ENCODE assay signal across 9 cellular contexts in the genomic region with DNA sequence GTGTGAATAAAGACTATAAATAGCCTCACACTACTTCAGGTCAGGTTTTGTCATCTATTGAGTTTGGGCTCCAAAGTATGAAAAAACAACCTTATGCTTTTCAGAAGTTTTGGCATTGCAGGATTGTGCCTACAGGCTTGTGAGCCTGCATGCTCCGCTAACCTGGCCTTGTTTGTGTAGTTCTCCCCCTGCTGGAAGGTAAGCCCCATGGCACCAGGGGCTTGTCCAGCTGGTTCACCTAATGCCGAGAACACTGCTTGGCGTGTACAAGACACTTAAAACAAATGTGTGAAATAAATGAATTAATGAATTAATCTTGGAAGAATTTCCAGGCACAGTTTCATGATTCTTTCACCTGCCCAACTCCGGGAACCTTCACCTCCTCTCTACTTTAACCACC. TPM values are rescaled to one million over a fixed set of nuclear protein-coding genes. Genes with fewer than 3 reads are reported as not detected.
DNase-seq lines count a peak whose midpoint lies in the region; ATAC-seq and TF ChIP-seq lines count a peak whose summit lies in the region.
"Had no signal": no experiment of that assay in that cellular context is flagged by ENCODE, and none has a peak within 500 bp of the region (broad histone marks: within the 10 kb centered on the region; RNA-seq: fewer than 3 reads in every experiment).

No MANE protein-coding gene starts in this region.

- no peak overlapping the region for H2AFZ ChIP-seq in PC-9

- H3K36me3 Mint-ChIP-seq in activated T-cell treated with anti-CD3 and anti-CD28 coated beads, Interleukin-2, amount 50 U/mL, for 24 hours (ENCODE audit: low read depth), result peaks cover 22% of the 10 kb centered on the region
- no peaks in the 10 kb centered on the region for H3K36me3 Mint-ChIP-seq in osteocyte (ENCODE audit: unreplicated experiment)

- H3K9me3 Mint-ChIP-seq in activated T-cell treated with anti-CD3 and anti-CD28 coated beads, Interleukin-2, amount 50 U/mL, for 24 hours, result no peaks in the 10 kb centered on the region
- peaks cover 16% of the 10 kb centered on the region for H3K9me3 Mint-ChIP-seq in osteocyte (ENCODE audit: unreplicated experiment)

- peaks cover 4% of the 10 kb centered on the region for H3K79me2 ChIP-seq in PC-9 (ENCODE audit: low read depth)

- DNase-seq in DMS 273 treated with DMSO at 0.1 percent for 48 hours (lab: John Stamatoyannopoulos, UW) (peak; percentile 48), PC-9 (peak; percentile 37 to 57), fibroblast of gingiva (ENCODE audit: low read depth) (peak; percentile 48), osteocyte (ENCODE audit: extremely low spot score, unreplicated experiment) (no peak)
- DNase-seq in activated T-cell treated with anti-CD3 and anti-CD28 coated beads, Interleukin-2, amount 50 U/mL, for 24 hours, result peak; percentile 67

- no peaks in the 10 kb centered on the region for H3K9me2 ChIP-seq in PC-9 (ENCODE audit: insufficient read depth)

- H3K4me3 ChIP-seq in PC-9, result no peak overlapping the region

- H3F3A ChIP-seq in PC-9 (ENCODE audit: insufficient read depth, low read depth), result peaks cover 5% of the 10 kb centered on the region; the same call in 1 of the 2 replicates

- H3K27ac ChIP-seq in PC-9, result no peak overlapping the region

- TF ChIP-seq CTCF in PC-9 (conservative IDR thresholded peaks at IDR 0.05), result peak; percentile 63
- TF ChIP-seq CTCF in osteocyte (IDR thresholded peaks at IDR 0.05), result peak; percentile 70

- H4K20me1 ChIP-seq in PC-9 (ENCODE audit: insufficient read depth), result no peaks in the 10 kb centered on the region

- H3K4me1 Mint-ChIP-seq in activated T-cell treated with anti-CD3 and anti-CD28 coated beads, Interleukin-2, amount 50 U/mL, for 24 hours (ENCODE audit: low read depth), result peaks cover 42% of the 10 kb centered on the region
- peaks cover 13% of the 10 kb centered on the region for H3K4me1 Mint-ChIP-seq in osteocyte (ENCODE audit: unreplicated experiment)

- TF ChIP-seq EP300 in Ishikawa (IDR thresholded peaks at IDR 0.05; ENCODE audit: borderline replicate concordance), result no peak

- ATAC-seq in GM21423 (IDR thresholded peaks at IDR 0.05; ENCODE audit: unreplicated experiment), result peak; percentile 61
- ATAC-seq in GM21515 (IDR thresholded peaks at IDR 0.05; ENCODE audit: unreplicated experiment), result no peak

- CTCF ChIA-PET in PC-9 (lab: Charles Lee), result interaction anchor here (0.6 kb wide), 1 partner anchor 59 kb away, joined by 6 read pairs; no protein-coding TSS in a partner anchor

- peaks cover 46% of the 10 kb centered on the region for H3K27me3 Mint-ChIP-seq in activated T-cell treated with anti-CD3 and anti-CD28 coated beads, Interleukin-2, amount 50 U/mL, for 24 hours
- H3K27me3 Mint-ChIP-seq in osteocyte (ENCODE audit: unreplicated experiment), result peaks cover 4% of the 10 kb centered on the region
- H3K27me3 Mint-ChIP-seq: activated naive CD8-positive, alpha-beta T cell had no signal

- H3K9me3 ChIP-seq in PC-9 (ENCODE audit: insufficient read depth, low read depth), result no peaks in the 10 kb centered on the region

- peak; percentile 58 for TF ChIP-seq RAD21 in Ishikawa (IDR thresholded peaks at IDR 0.05; ENCODE audit: low read depth)

- POLR2A ChIA-PET in PC-9 (lab: Charles Lee; ENCODE audit: unreplicated experiment), result no interaction called here

- no TSS peak for BruUV-seq in PC-9 (replicated peaks; lab: Mats Ljungman, UMichigan)

- H3K4me2 ChIP-seq in PC-9, result no peak overlapping the region

- intact Hi-C loops in PC-9 (cut with micrococcal nuclease; ENCODE audit: unreplicated experiment), result loop anchor here (5.0 kb wide), 1 partner anchor 124 kb away; no protein-coding TSS in a partner anchor

- H3K36me3 ChIP-seq in PC-9 (ENCODE audit: low read depth), result no peaks in the 10 kb centered on the region

- H3K27ac Mint-ChIP-seq in activated T-cell treated with anti-CD3 and anti-CD28 coated beads, Interleukin-2, amount 50 U/mL, for 24 hours, result no peak overlapping the region
- H3K27ac Mint-ChIP-seq in osteocyte (ENCODE audit: unreplicated experiment), result no peak overlapping the region
- H3K27ac Mint-ChIP-seq: activated naive CD8-positive, alpha-beta T cell had no signal

- no peak overlapping the region for H3K4me3 Mint-ChIP-seq in activated T-cell treated with anti-CD3 and anti-CD28 coated beads, Interleukin-2, amount 50 U/mL, for 24 hours
- H3K4me3 Mint-ChIP-seq in osteocyte (ENCODE audit: unreplicated experiment), result no peak overlapping the region
- H3K4me3 Mint-ChIP-seq: activated naive CD8-positive, alpha-beta T cell had no signal

- H3K27me3 ChIP-seq in PC-9 (ENCODE audit: insufficient read depth, low read depth), result no peaks in the 10 kb centered on the region

- no peaks in the 10 kb centered on the region for H3K4me1 ChIP-seq in PC-9 (replicated peaks; ENCODE audit: insufficient read depth)

TF ChIP-seq in Ishikawa, 13 proteins besides CTCF, POLR2A, EP300 and RAD21:
- TF ChIP-seq USF1 (IDR thresholded peaks at IDR 0.05) (no peak), CEBPB (IDR thresholded peaks at IDR 0.05) (no peak), MAX (IDR thresholded peaks at IDR 0.05) (no peak), CREB1 (IDR thresholded peaks at IDR 0.05; ENCODE audit: low read depth) (no peak), YY1 (IDR thresholded peaks at IDR 0.05; ENCODE audit: low read depth) (no peak), REST (IDR thresholded peaks at IDR 0.05; ENCODE audit: low read depth) (no peak), ZBTB7A (IDR thresholded peaks at IDR 0.05; ENCODE audit: low read depth) (no peak), TAF1 (IDR thresholded peaks at IDR 0.05; ENCODE audit: low read depth) (no peak), TCF12 (IDR thresholded peaks at IDR 0.05; ENCODE audit: low read depth) (no peak), FOXM1 (IDR thresholded peaks at IDR 0.05; ENCODE audit: borderline replicate concordance, low read depth) (no peak), NFIC (IDR thresholded peaks at IDR 0.05) (no peak), TEAD4 (IDR thresholded peaks at IDR 0.05) (no peak), EGR1 (IDR thresholded peaks at IDR 0.05) (no peak)

RNA-seq across cellular contexts. Expression of gene HSD17B10, which starts 1.8 kb away (rescaled TPM):
- total RNA-seq in PC-9 (2021), result 204 and 234 TPM in 2 replicates
- 85.9 and 87.1 TPM in 2 replicates for total RNA-seq in osteocyte

RNA-seq across cellular contexts. Expression of gene RIBC1, which starts 13.3 kb away (rescaled TPM):
- 2.2 and 4.5 TPM in 2 replicates for total RNA-seq in PC-9 (2021)
- 0.47 and 0.59 TPM in 2 replicates for total RNA-seq in osteocyte

RNA-seq across cellular contexts. Expression of gene SMC1A, which starts 13.5 kb away (rescaled TPM):
- total RNA-seq in PC-9 (2021) (114 and 162 TPM in 2 replicates), osteocyte (56.7 and 63.8 TPM in 2 replicates)
